ENCODE assay signal across 11 cellular contexts in genomic region chr12:27534765-27535161, GRCh38. TPM values are rescaled to one million over a fixed set of nuclear protein-coding genes. Genes with fewer than 3 reads are reported as not detected.
DNase-seq lines count a peak whose midpoint lies in the region; ATAC-seq, FAIRE-seq and TF ChIP-seq lines count a peak whose summit lies in the region.
"Had no signal": no experiment of that assay in that cellular context is flagged by ENCODE, and none has a peak within 500 bp of the region (broad histone marks: within the 10 kb centered on the region; RNA-seq: fewer than 3 reads in every experiment).

No MANE protein-coding gene starts in this region.

- H3K36me3 ChIP-seq in mesodermal cell (ENCODE audit: control insufficient read depth, insufficient read depth, low read length) (peaks cover 45% of the 10 kb centered on the region), tibial artery (peaks cover 0 to 8% (median 0%) of the 10 kb centered on the region in 3 donors), esophagus squamous epithelium (peaks cover 0 to 24% (median 0%) of the 10 kb centered on the region in 3 donors)

- intact Hi-C loops in tibial artery (cut with DNase I; ENCODE audit: low total_unique reads), result no loop called here
- intact Hi-C loops in esophagus squamous epithelium (cut with DNase I), result no loop called here

- peak; percentile 20 for FAIRE-seq in GM12891 (lab: Jason Lieb, UNC)

- DNase-seq in GM12891 (ENCODE audit: insufficient read length, low spot score) (no peak), tibial artery (no peak), esophagus squamous epithelium (lab: John Stamatoyannopoulos, UW) (no peak), dedifferentiated amniotic fluid mesenchymal stem cell (ENCODE audit: extremely low spot score) (no peak)
- DNase-seq: NCI-H1105 treated with DMSO at 0.1 percent for 48 hours, sigmoid colon had no signal

- H3K4me3 ChIP-seq in mesodermal cell (ENCODE audit: extremely low read depth, insufficient read depth, low read length, poor library complexity, severe bottlenecking) (no peak overlapping the region), tibial artery (no peak overlapping the region), esophagus squamous epithelium (no peak overlapping the region)
- H3K4me3 ChIP-seq: sigmoid colon had no signal

- H3K27me3 ChIP-seq in tibial artery (no peaks in the 10 kb centered on the region), esophagus squamous epithelium (no peaks in the 10 kb centered on the region)
- H3K27me3 ChIP-seq: sigmoid colon had no signal

- H3K9me3 ChIP-seq in mesodermal cell (ENCODE audit: control insufficient read depth, low read length), result no peaks in the 10 kb centered on the region
- no peaks in the 10 kb centered on the region for H3K9me3 ChIP-seq in tibial artery
- no peaks in the 10 kb centered on the region for H3K9me3 ChIP-seq in esophagus squamous epithelium
- H3K9me3 ChIP-seq: sigmoid colon had no signal

- TF ChIP-seq POLR2A in GM12891 (IDR thresholded peaks at IDR 0.05; ENCODE audit: low read depth, low read length) (no peak), esophagus squamous epithelium (IDR thresholded peaks at IDR 0.05) (no peak)

- TF ChIP-seq CTCF in tibial artery (IDR thresholded peaks at IDR 0.05) (no peak), esophagus squamous epithelium (IDR thresholded peaks at IDR 0.05) (no peak)

- H3K4me1 ChIP-seq in mesodermal cell (ENCODE audit: control insufficient read depth, insufficient read depth, low read length, poor library complexity, severe bottlenecking) (peaks cover 28% of the 10 kb centered on the region), tibial artery (peaks cover 0 to 40% (median 26%) of the 10 kb centered on the region in 4 donors), esophagus squamous epithelium (peaks cover 7 to 43% (median 11%) of the 10 kb centered on the region in 3 donors)

- ATAC-seq in GM19438 (IDR thresholded peaks at IDR 0.05; ENCODE audit: low read depth, unreplicated experiment) (peak; percentile 38), HG03432 (IDR thresholded peaks at IDR 0.05; ENCODE audit: unreplicated experiment) (peak; percentile 20), GM19035 (IDR thresholded peaks at IDR 0.05; ENCODE audit: unreplicated experiment) (no peak)

- H3K27ac ChIP-seq in mesodermal cell (ENCODE audit: low read depth, low read length, severe bottlenecking) (peak overlapping the region; percentile 1), tibial artery (no peak overlapping the region), esophagus squamous epithelium (no peak overlapping the region)
- H3K27ac ChIP-seq: sigmoid colon, VCaP had no signal

- 100% methylated on average over 1 of the region's 1 CpG; no CpG with 5 or more reads in 1 of the 2 experiments for WGBS in mesodermal cell (ENCODE audit: insufficient coverage in 2 of 2), 2 experiments
- WGBS in esophagus squamous epithelium, 2 donors, result 89% methylated on average over 1 of the region's 1 CpG

TF ChIP-seq in GM12891, 5 proteins besides CTCF, POLR2A, EP300 and RAD21:
- no peak for TF ChIP-seq PAX5 (IDR thresholded peaks at IDR 0.05; ENCODE audit: insufficient read depth, low read length, severe bottlenecking)
- no peak for TF ChIP-seq TAF1 (IDR thresholded peaks at IDR 0.05; ENCODE audit: low read depth, low read length)
- no peak for TF ChIP-seq POLR2AphosphoS5 (IDR thresholded peaks at IDR 0.05; ENCODE audit: low read depth, low read length)
- TF ChIP-seq SPI1 (IDR thresholded peaks at IDR 0.05; ENCODE audit: low read depth, low read length), result no peak
- TF ChIP-seq POU2F2 (IDR thresholded peaks at IDR 0.05; ENCODE audit: low read depth, low read length), result no peak

RNA-seq across cellular contexts. Expression of gene PPFIBP1, which starts 10.8 kb away (rescaled TPM):
- polyA plus RNA-seq in GM12891 (2012; ENCODE audit: low read depth, missing spikeins), result 12.5 TPM
- 106 TPM for polyA plus RNA-seq in mesodermal cell (2013, experiment 1 of 2)
- 98.9 TPM for polyA plus RNA-seq in mesodermal cell (2013, experiment 2 of 2)
- 10 to 100 TPM; 41.9 to 62.6 (median 46.7) TPM for total RNA-seq in esophagus squamous epithelium
